ENCODE assay signal across 23 cellular contexts in genomic region chr6:2962636-2963035, GRCh38. TPM values are rescaled to one million over a fixed set of nuclear protein-coding genes. Genes with fewer than 3 reads are reported as not detected.
DNase-seq lines count a peak whose midpoint lies in the region; TF ChIP-seq lines count a peak whose summit lies in the region.
"Had no signal": no experiment of that assay in that cellular context is flagged by ENCODE, and none has a peak within 500 bp of the region (broad histone marks: within the 10 kb centered on the region; RNA-seq: fewer than 3 reads in every experiment).

No MANE protein-coding gene starts in this region.

- H3K27me3 Mint-ChIP-seq in mesothelial cell of epicardium (ENCODE audit: low read depth) = no peaks in the 10 kb centered on the region
- H3K27me3 Mint-ChIP-seq: activated CD4-positive, alpha-beta memory T cell treated with anti-CD3 and anti-CD28 coated beads for 36 hours; IgD-negative memory B cell had no signal

- no peaks in the 10 kb centered on the region for H3K27me3 ChIP-seq in OCI-LY3 (ENCODE audit: low read depth, low read length)
- no peaks in the 10 kb centered on the region for H3K27me3 ChIP-seq in duodenal mucosa (ENCODE audit: control insufficient read depth in 1 of 2, insufficient read depth in 2 of 2, low read length in 2 of 2)
- H3K27me3 ChIP-seq in stomach = no peaks in the 10 kb centered on the region
- H3K27me3 ChIP-seq: adrenal gland had no signal

- no peak overlapping the region for H3K27ac ChIP-seq in OCI-LY3 (ENCODE audit: low read length)
- peak overlapping the region; percentile 13 for H3K27ac ChIP-seq in duodenal mucosa (ENCODE audit: low read depth, low read length)
- H3K27ac ChIP-seq in stomach = peak overlapping the region in 4 of 5 donors; percentile 75 to 83 (median 78)
- H3K27ac ChIP-seq: GM23248, thoracic aorta had no signal

- WGBS in stomach, 5 donors = 21 to 52% (median 41%) methylated on average over 3 of the region's 3 CpGs

- no peaks in the 10 kb centered on the region for H4K20me1 ChIP-seq in OCI-LY3 (ENCODE audit: insufficient read depth, low read length)

- H3K36me3 Mint-ChIP-seq in mesothelial cell of epicardium = peaks cover 2% of the 10 kb centered on the region
- H3K36me3 Mint-ChIP-seq: activated CD4-positive, alpha-beta memory T cell treated with anti-CD3 and anti-CD28 coated beads for 36 hours had no signal

- H3K9me3 ChIP-seq in OCI-LY3 (ENCODE audit: insufficient read depth, low read length) (no peaks in the 10 kb centered on the region), duodenal mucosa (ENCODE audit: control insufficient read depth in 1 of 2, low read length in 2 of 2) (no peaks in the 10 kb centered on the region), stomach (no peaks in the 10 kb centered on the region)
- H3K9me3 ChIP-seq: adrenal gland, thoracic aorta had no signal

- H3K9me3 Mint-ChIP-seq in mesothelial cell of epicardium = peaks cover under 1% of the 10 kb centered on the region
- H3K9me3 Mint-ChIP-seq: activated CD4-positive, alpha-beta memory T cell treated with anti-CD3 and anti-CD28 coated beads for 36 hours; IgD-negative memory B cell had no signal

- H3K36me3 ChIP-seq in OCI-LY3 (replicated peaks; ENCODE audit: low read depth, low read length) (no peaks in the 10 kb centered on the region), duodenal mucosa (ENCODE audit: control insufficient read depth in 1 of 2, insufficient read depth in 2 of 2, low read length in 2 of 2) (peaks cover 6 to 25% of the 10 kb centered on the region in 2 donors), stomach (peaks cover 0 to 19% (median 13%) of the 10 kb centered on the region in 4 donors)
- H3K36me3 ChIP-seq: thoracic aorta had no signal

- TF ChIP-seq POLR2A in stomach (IDR thresholded peaks at IDR 0.05) = no peak

- no peak overlapping the region for H3K4me3 Mint-ChIP-seq in mesothelial cell of epicardium
- H3K4me3 Mint-ChIP-seq: activated CD4-positive, alpha-beta memory T cell treated with anti-CD3 and anti-CD28 coated beads for 36 hours had no signal

- peaks cover 36% of the 10 kb centered on the region for H3K4me1 Mint-ChIP-seq in mesothelial cell of epicardium

- intact Hi-C loops in stomach (cut with DNase I; ENCODE audit: low total_unique reads) = no loop called here

- peaks cover 18% of the 10 kb centered on the region for H3K4me1 ChIP-seq in OCI-LY3 (ENCODE audit: low read length)
- H3K4me1 ChIP-seq in duodenal mucosa (ENCODE audit: control insufficient read depth in 1 of 2, insufficient read depth in 2 of 2, low read length in 2 of 2) = peaks cover 68 to 73% of the 10 kb centered on the region in 2 donors
- H3K4me1 ChIP-seq in stomach = peaks cover 34 to 85% (median 67%) of the 10 kb centered on the region in 4 donors

- H3K4me2 ChIP-seq in OCI-LY3 (ENCODE audit: low read length) = peak overlapping the region; percentile 64; the same call in 1 of the 2 replicates

- DNase-seq in mesothelial cell of epicardium (ENCODE audit: low spot score in 2 of 2, unreplicated experiment in 2 of 2) (no peak), stomach (no peak), NCI-H146 treated with DMSO at 0.1 percent for 48 hours (lab: John Stamatoyannopoulos, UW; ENCODE audit: unreplicated experiment) (no peak), 8988T (no peak)
- no peak for DNase-seq in activated CD8-positive, alpha-beta memory T cell treated with anti-CD3 and anti-CD28 coated beads, Interleukin-2, amount 50 U/mL, for 4 hours
- no peak for DNase-seq in activated CD4-positive, alpha-beta T cell treated with anti-CD3 and anti-CD28 coated beads, Interleukin-2, amount 50 U/mL, for 4 hours
- DNase-seq: activated CD4-positive, alpha-beta memory T cell treated with anti-CD3 and anti-CD28 coated beads for 36 hours; activated gamma-delta T cell; activated T-cell treated with anti-CD3 and anti-CD28 coated beads for 4 hours; AML-193; DMS79; GM23248; NCI-H146; NCI-H2227 treated with DMSO at 0.1 percent for 48 hours; NCI-H82; retina; T-helper 2 cell had no signal

- H3K4me3 ChIP-seq in OCI-LY3 (ENCODE audit: low read length) = no peak overlapping the region
- H3K4me3 ChIP-seq in duodenal mucosa (ENCODE audit: low read depth in 1 of 2, low read length in 2 of 2) = peak overlapping the region in 1 of 2 donors; percentile 26
- H3K4me3 ChIP-seq in stomach = no peak overlapping the region
- H3K4me3 ChIP-seq: adrenal gland, GM12878, GM23248, thoracic aorta had no signal

- no peak for TF ChIP-seq EP300 in stomach (IDR thresholded peaks at IDR 0.05)

- no peak overlapping the region for H3K9ac ChIP-seq in OCI-LY3 (ENCODE audit: low read length)
- H3K9ac ChIP-seq in duodenal mucosa (ENCODE audit: low read depth in 1 of 2, low read length in 2 of 2) = peak overlapping the region; percentile 52 to 53
- H3K9ac ChIP-seq: GM23248 had no signal

- H2AFZ ChIP-seq in OCI-LY3 (ENCODE audit: low read depth, low read length) = no peak overlapping the region
- H2AFZ ChIP-seq: GM23248 had no signal

- no peaks in the 10 kb centered on the region for H3K79me2 ChIP-seq in OCI-LY3 (ENCODE audit: low read length)

- peak overlapping the region; percentile 29 for H3K27ac Mint-ChIP-seq in mesothelial cell of epicardium
- H3K27ac Mint-ChIP-seq: activated CD4-positive, alpha-beta memory T cell treated with anti-CD3 and anti-CD28 coated beads for 36 hours had no signal

- no peak for TF ChIP-seq CTCF in OCI-LY3 (IDR thresholded peaks at IDR 0.05; ENCODE audit: low read depth, low read length)
- TF ChIP-seq CTCF in mesothelial cell of epicardium (IDR thresholded peaks at IDR 0.05; ENCODE audit: unreplicated experiment) = no peak
- no peak for TF ChIP-seq CTCF in stomach (IDR thresholded peaks at IDR 0.05)

RNA-seq across cellular contexts. Expression of gene SERPINB6, which starts 8.7 kb away (rescaled TPM):
- total RNA-seq in mesothelial cell of epicardium (91.4 to 96.8 TPM (median 93.4 TPM) in 3 replicates), stomach (100 to 1,000 TPM in 4 of 5 donors, 10 to 100 TPM in 1; 79.1 to 208 (median 160) TPM)
- 100 to 1,000 TPM in 2 of 3 donors, 10 to 100 TPM in 1; 93.1 to 281 (median 144) TPM for polyA plus RNA-seq in stomach

RNA-seq across cellular contexts. Expression of gene NQO2, which starts 37.1 kb away (rescaled TPM):
- total RNA-seq in mesothelial cell of epicardium (17.1 to 18.7 TPM (median 17.3 TPM) in 3 replicates), stomach (10 to 100 TPM in 1 of 5 donors, 1 to 10 TPM in 2, under 1 TPM in 1, not detected in 1; 0.87 to 35.5 (median 5.5) TPM)
- polyA plus RNA-seq in stomach = 10 to 100 TPM; 28.3 to 43.1 (median 41.9) TPM

RNA-seq across cellular contexts. Expression of gene SERPINB9, which starts 59.5 kb away (rescaled TPM):
- total RNA-seq in mesothelial cell of epicardium (28.2 to 30.9 TPM (median 30.6 TPM) in 3 replicates), stomach (1 to 10 TPM in 3 of 5 donors, under 1 TPM in 1, not detected in 1; 0.58 to 9.4 (median 2.8) TPM)
- 1 to 10 TPM; 2.0 to 3.5 (median 2.1) TPM for polyA plus RNA-seq in stomach
